In genomic region chr2:25521665-25522387, GRCh38 we compare ENCODE assay signal across 8 cellular contexts.
DNase-seq lines count a peak whose midpoint lies in the region; ATAC-seq and TF ChIP-seq lines count a peak whose summit lies in the region.

No MANE protein-coding gene starts in this region.

- TF ChIP-seq CTCF in Calu3 (IDR thresholded peaks at IDR 0.05; ENCODE audit: unreplicated experiment) (peak; percentile 35), HL-60 (IDR thresholded peaks at IDR 0.05; ENCODE audit: insufficient read depth, low read length) (peak; percentile 40), right atrium auricular region (IDR thresholded peaks at IDR 0.05) (peak; percentile 40 to 84)

- no peaks in the 10 kb centered on the region for H3K9me3 Mint-ChIP-seq in Calu3 (ENCODE audit: low read depth, unreplicated experiment)

- peak overlapping the region; percentile 63 for H3K27ac Mint-ChIP-seq in Calu3 (ENCODE audit: unreplicated experiment)

- H3K27ac ChIP-seq in HL-60 (replicated peaks) (no peak overlapping the region), right atrium auricular region (no peak overlapping the region)

- CTCF ChIA-PET in Calu3 (lab: Charles Lee): no interaction called here

- DNase-seq in Calu3 (peak; percentile 26), HL-60 (ENCODE audit: low read depth in 1 of 2, low spot score in 1 of 2) (peak in 1 of 2 experiments; percentile 56), NCI-H82 (lab: John Stamatoyannopoulos, UW) (peak; percentile 74), adipocyte (ENCODE audit: low read depth) (peak; percentile 93), right atrium auricular region (ENCODE audit: low spot score) (no peak), sciatic nerve (ENCODE audit: low spot score) (no peak)

- H3K4me3 ChIP-seq in HL-60 (replicated peaks; ENCODE audit: insufficient read depth, low read length) (no peak overlapping the region), adipocyte (ENCODE audit: low read length) (peak overlapping the region; percentile 70), right atrium auricular region (peak overlapping the region in 1 of 2 donors; percentile 21)

- intact Hi-C loops in Calu3 (cut with micrococcal nuclease; ENCODE audit: unreplicated experiment) (loop anchor here (5.0 kb wide), 3 partner anchors 145 to 215 kb away; no protein-coding TSS in a partner anchor), sciatic nerve (cut with DNase I) (no loop called here)

- peaks cover 7% of the 10 kb centered on the region for H3K4me1 Mint-ChIP-seq in Calu3 (ENCODE audit: low read depth, unreplicated experiment)

- H3K36me3 ChIP-seq in adipocyte (ENCODE audit: control insufficient read depth, insufficient read depth, low read length, severe bottlenecking): no peaks in the 10 kb centered on the region
- no peaks in the 10 kb centered on the region for H3K36me3 ChIP-seq in right atrium auricular region

- BruUV-seq in Calu3 (replicated peaks; lab: Mats Ljungman, UMichigan): no TSS peak

- H3K27me3 ChIP-seq in HL-60 (ENCODE audit: insufficient read depth, poor library complexity, severe bottlenecking): no peaks in the 10 kb centered on the region
- no peaks in the 10 kb centered on the region for H3K27me3 ChIP-seq in adipocyte (replicated peaks; ENCODE audit: control insufficient read depth, insufficient read depth, low read length)
- H3K27me3 ChIP-seq in right atrium auricular region: no peaks in the 10 kb centered on the region

- H3K4me1 ChIP-seq in adipocyte (ENCODE audit: control insufficient read depth, insufficient read depth, low read length) (peaks cover 12% of the 10 kb centered on the region), right atrium auricular region (no peaks in the 10 kb centered on the region)

- H3K27me3 Mint-ChIP-seq in Calu3 (ENCODE audit: unreplicated experiment): no peaks in the 10 kb centered on the region

- no peaks in the 10 kb centered on the region for H3K36me3 Mint-ChIP-seq in Calu3 (ENCODE audit: insufficient read depth, unreplicated experiment)

- peak overlapping the region; percentile 61 for H3K4me3 Mint-ChIP-seq in Calu3 (ENCODE audit: low read depth, unreplicated experiment)

- ATAC-seq in GM19351 (IDR thresholded peaks at IDR 0.05; ENCODE audit: unreplicated experiment) (peak; percentile 90), sciatic nerve (peak; percentile 79), HG02642 (IDR thresholded peaks at IDR 0.05; ENCODE audit: poor library complexity, unreplicated experiment) (no peak)

- H3K9me3 ChIP-seq in adipocyte (ENCODE audit: control insufficient read depth, low read length) (no peaks in the 10 kb centered on the region), right atrium auricular region (no peaks in the 10 kb centered on the region)

- peak overlapping the region; percentile 74 for H3K9ac ChIP-seq in adipocyte (ENCODE audit: low read length)

Comparison
In these comparisons a context has a peak if more than half of its experiments do, and no peak if none do; other contexts are left out.
1. DNase-seq: peak in Calu3 (single experiment), NCI-H82 (single experiment) and adipocyte (single experiment); none in right atrium auricular region (single experiment) and sciatic nerve (single experiment).
2. Peak in every context shown above with its lines, with median percentiles within 50 percentile points of each other: CTCF ChIP-seq.